15 cellular contexts compared by ENCODE assay signal in the genomic region with DNA sequence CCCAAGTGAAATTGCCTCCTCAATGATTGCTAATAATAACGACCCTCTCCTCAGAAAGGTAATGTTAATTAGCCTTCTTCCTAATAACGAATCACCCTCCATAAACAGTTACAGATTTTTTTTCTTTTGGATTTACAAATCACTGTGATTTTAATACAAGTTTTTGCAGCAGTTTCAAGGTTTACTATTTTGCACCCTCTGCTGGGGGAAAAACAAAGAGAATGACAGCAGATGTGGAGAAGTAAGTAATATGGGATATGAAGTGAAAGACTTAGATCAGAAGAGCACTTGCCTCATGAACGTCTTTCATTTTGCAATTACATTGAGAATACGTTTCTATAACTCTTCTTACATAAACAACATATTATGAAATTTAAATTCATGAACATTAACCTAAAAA. TPM values are rescaled to one million over a fixed set of nuclear protein-coding genes. Genes with fewer than 3 reads are reported as not detected.
DNase-seq lines count a peak whose midpoint lies in the region; ATAC-seq, FAIRE-seq and TF ChIP-seq lines count a peak whose summit lies in the region.
"Had no signal": no experiment of that assay in that cellular context is flagged by ENCODE, and none has a peak within 500 bp of the region (broad histone marks: within the 10 kb centered on the region; RNA-seq: fewer than 3 reads in every experiment).

No MANE protein-coding gene starts in this region.

- no peaks in the 10 kb centered on the region for H3K79me2 ChIP-seq in H9 (ENCODE audit: insufficient read depth, low read length)

- no TSS peak for BruUV-seq in A673 (replicated peaks; lab: Mats Ljungman, UMichigan)

- no peak overlapping the region for H2AK5ac ChIP-seq in H9 (ENCODE audit: insufficient read length, low read length)

- no peak overlapping the region for H4K5ac ChIP-seq in H9 (ENCODE audit: insufficient read length, low read depth, low read length)

- H3K27me3 Mint-ChIP-seq in H9 (ENCODE audit: low read depth), result peaks cover 2% of the 10 kb centered on the region; the same call in 1 of the 2 replicates
- H3K27me3 Mint-ChIP-seq: activated CD4-positive, alpha-beta memory T cell treated with anti-CD3 and anti-CD28 coated beads for 36 hours; activated naive CD8-positive, alpha-beta T cell treated with anti-CD3 and anti-CD28 coated beads, Interleukin-2, amount 10 ng/mL, durations not matched to agents 7 days and 5 days; CD4-positive, CD25-positive, alpha-beta regulatory T cell had no signal

- H2BK5ac ChIP-seq in H9 (ENCODE audit: insufficient read length, low read length), result no peak overlapping the region

- H2AFZ ChIP-seq in H9 (ENCODE audit: low read length), result no peak overlapping the region

- H4K91ac ChIP-seq in H9 (ENCODE audit: insufficient read length, low read depth, low read length), result no peak overlapping the region

- no peak overlapping the region for H3K4me2 ChIP-seq in H9 (ENCODE audit: insufficient read depth, insufficient read length, low read length)

- POLR2A ChIA-PET in A673 (lab: Charles Lee; ENCODE audit: low non-redundant PET), result no interaction called here

- H3K56ac ChIP-seq in H9 (ENCODE audit: insufficient read length, low read depth, low read length), result no peak overlapping the region

- TF ChIP-seq CTCF in A673 (conservative IDR thresholded peaks at IDR 0.05; ENCODE audit: low read depth, low read length), result peak; percentile 36
- peak; percentile 45 for TF ChIP-seq CTCF in H9 (conservative IDR thresholded peaks at IDR 0.05)
- peak; percentile 28 for TF ChIP-seq CTCF in bronchial epithelial cell (IDR thresholded peaks at IDR 0.05; ENCODE audit: insufficient read depth, low read length, severe bottlenecking)

- H3K27me3 ChIP-seq in A673 (replicated peaks; ENCODE audit: insufficient read depth, low read depth, low read length, poor library complexity), result no peaks in the 10 kb centered on the region
- H3K27me3 ChIP-seq in H9 (ENCODE audit: insufficient read depth, low read length), result no peaks in the 10 kb centered on the region
- H3K27me3 ChIP-seq in bronchial epithelial cell (ENCODE audit: control insufficient read depth, insufficient read depth, low read length), result no peaks in the 10 kb centered on the region

- H3K4me3 ChIP-seq in A673 (ENCODE audit: low read depth, low read length, poor library complexity, severe bottlenecking), result no peak overlapping the region
- no peak overlapping the region for H3K4me3 ChIP-seq in bronchial epithelial cell (ENCODE audit: low read depth, low read length)

- no peak overlapping the region for H3K23ac ChIP-seq in H9 (ENCODE audit: insufficient read length, low read depth, low read length)

- no peaks in the 10 kb centered on the region for H4K20me1 ChIP-seq in H9 (ENCODE audit: control insufficient read depth, insufficient read depth, insufficient read length)

- H3K4me1 ChIP-seq in A673 (ENCODE audit: insufficient read depth, low read length, poor library complexity, severe bottlenecking) (no peaks in the 10 kb centered on the region), H9 (ENCODE audit: insufficient read depth, low read length) (no peaks in the 10 kb centered on the region)

- DNase-seq in A673 (ENCODE audit: low spot score) (peak; percentile 15), H9 (no peak), bronchial epithelial cell (ENCODE audit: low read depth) (peak; percentile 40), kidney tubule cell (ENCODE audit: low spot score) (peak; percentile 34), NCI-H748 treated with DMSO at 0.1 percent for 48 hours (lab: John Stamatoyannopoulos, UW) (no peak), NCI-H2029 (lab: John Stamatoyannopoulos, UW) (no peak)
- DNase-seq in activated CD4-positive, alpha-beta T cell treated with anti-CD3 and anti-CD28 coated beads, Interleukin-2, amount 50 U/mL, for 4 hours, result no peak
- DNase-seq: activated CD4-positive, alpha-beta memory T cell treated with anti-CD3 and anti-CD28 coated beads for 36 hours; activated naive CD8-positive, alpha-beta T cell treated with anti-CD3 and anti-CD28 coated beads, Interleukin-2, amount 10 ng/mL, durations not matched to agents 7 days and 5 days; CD4-positive, CD25-positive, alpha-beta regulatory T cell; HCEC 1CT; KBM-7; stimulated activated CD4-positive, alpha-beta T cell treated with anti-CD3 and anti-CD28 coated beads, Interleukin-4, amount 100 ng/mL, for 1 hour had no signal

- CTCF ChIA-PET in A673 (lab: Charles Lee), result no interaction called here

- H2BK120ac ChIP-seq in H9 (ENCODE audit: low read depth, low read length, poor library complexity, severe bottlenecking), result no peak overlapping the region

- no CpG with 5 or more reads among the region's 4 CpGs for WGBS in H9 (ENCODE audit: extremely low coverage, insufficient read length, low lambda C conversion rate)

- no peak overlapping the region for H2BK12ac ChIP-seq in H9 (ENCODE audit: insufficient read length, low read depth, low read length)

- H3K18ac ChIP-seq in H9 (ENCODE audit: insufficient read length, low read depth, low read length), result no peak overlapping the region

- no peak for FAIRE-seq in bronchial epithelial cell (lab: Jason Lieb, UNC)
- FAIRE-seq: keratinocyte had no signal

- H3K36me3 Mint-ChIP-seq in H9 (ENCODE audit: insufficient read depth in 1 of 3, low read depth in 3 of 3), result no peaks in the 10 kb centered on the region
- H3K36me3 Mint-ChIP-seq: activated CD4-positive, alpha-beta memory T cell treated with anti-CD3 and anti-CD28 coated beads for 36 hours; activated naive CD8-positive, alpha-beta T cell treated with anti-CD3 and anti-CD28 coated beads, Interleukin-2, amount 10 ng/mL, durations not matched to agents 7 days and 5 days; CD4-positive, CD25-positive, alpha-beta regulatory T cell had no signal

- H3K9me3 ChIP-seq in A673 (ENCODE audit: low read depth, low read length, poor library complexity, severe bottlenecking) (no peaks in the 10 kb centered on the region), H9 (ENCODE audit: control insufficient read depth, low read depth, low read length) (no peaks in the 10 kb centered on the region)

- no peaks in the 10 kb centered on the region for H3K4me1 Mint-ChIP-seq in H9
- H3K4me1 Mint-ChIP-seq: activated naive CD8-positive, alpha-beta T cell treated with anti-CD3 and anti-CD28 coated beads, Interleukin-2, amount 10 ng/mL, durations not matched to agents 7 days and 5 days; CD4-positive, CD25-positive, alpha-beta regulatory T cell had no signal

- no peak overlapping the region for H3K27ac Mint-ChIP-seq in H9
- H3K27ac Mint-ChIP-seq: activated CD4-positive, alpha-beta memory T cell treated with anti-CD3 and anti-CD28 coated beads for 36 hours; activated naive CD8-positive, alpha-beta T cell treated with anti-CD3 and anti-CD28 coated beads, Interleukin-2, amount 10 ng/mL, durations not matched to agents 7 days and 5 days; CD4-positive, CD25-positive, alpha-beta regulatory T cell had no signal

- H2BK15ac ChIP-seq in H9 (ENCODE audit: low read depth, low read length), result no peak overlapping the region

- intact Hi-C loops in A673 (cut with micrococcal nuclease; ENCODE audit: unreplicated experiment), result loop anchor here (2.0 kb wide), 1 partner anchor 364 kb away; no protein-coding TSS in a partner anchor

- H3K79me1 ChIP-seq in H9 (ENCODE audit: insufficient read depth, low read depth, low read length, poor library complexity, severe bottlenecking), result no peaks in the 10 kb centered on the region

- no peak overlapping the region for H4K8ac ChIP-seq in H9 (replicated peaks; ENCODE audit: insufficient read length, low read depth, low read length)

- H3K27ac ChIP-seq in A673 (ENCODE audit: low read depth, low read length, poor library complexity, severe bottlenecking), result no peak overlapping the region
- H3K27ac ChIP-seq in H9 (ENCODE audit: insufficient read length, low read depth, low read length), result no peak overlapping the region

- no peak overlapping the region for H3K4me3 Mint-ChIP-seq in H9
- H3K4me3 Mint-ChIP-seq: activated CD4-positive, alpha-beta memory T cell treated with anti-CD3 and anti-CD28 coated beads for 36 hours; activated naive CD8-positive, alpha-beta T cell treated with anti-CD3 and anti-CD28 coated beads, Interleukin-2, amount 10 ng/mL, durations not matched to agents 7 days and 5 days; CD4-positive, CD25-positive, alpha-beta regulatory T cell had no signal

- no peaks in the 10 kb centered on the region for H3K9me3 Mint-ChIP-seq in H9

- no peak overlapping the region for H3K14ac ChIP-seq in H9 (ENCODE audit: insufficient read depth, low read length)

- H3K9ac ChIP-seq in H9 (ENCODE audit: extremely low read depth, insufficient read length, low read length), result no peak overlapping the region

- no peak overlapping the region for H3K4ac ChIP-seq in H9 (ENCODE audit: low read depth, low read length)

- no peak for ATAC-seq in GM19455 (IDR thresholded peaks at IDR 0.05; ENCODE audit: unreplicated experiment)

- no peaks in the 10 kb centered on the region for H3K23me2 ChIP-seq in H9 (ENCODE audit: insufficient read length, low read depth, low read length, poor library complexity, severe bottlenecking)

- no peaks in the 10 kb centered on the region for H3K36me3 ChIP-seq in A673 (ENCODE audit: insufficient read depth, low read length, poor library complexity, severe bottlenecking)
- H3K36me3 ChIP-seq in bronchial epithelial cell (ENCODE audit: control insufficient read depth, insufficient read depth, low read length), result no peaks in the 10 kb centered on the region

- H2BK20ac ChIP-seq in H9 (ENCODE audit: low read depth, low read length, poor library complexity, severe bottlenecking), result no peak overlapping the region

- no peak overlapping the region for H3T11ph ChIP-seq in H9 (ENCODE audit: low read length)

RNA-seq across cellular contexts. Expression of a gene that starts 16.1 kb away (rescaled TPM):
- total RNA-seq in A673 (2021) (1.7 and 2.6 TPM in 2 replicates), H9 (2021) (0.29 TPM in 1 of 2 replicates, not detected in the other), bronchial epithelial cell (1.1 and 1.5 TPM in 2 replicates)
- total RNA-seq: activated CD4-positive, alpha-beta memory T cell treated with anti-CD3 and anti-CD28 coated beads for 36 hours; activated naive CD8-positive, alpha-beta T cell treated with anti-CD3 and anti-CD28 coated beads, Interleukin-2, amount 10 ng/mL, durations not matched to agents 7 days and 5 days; CD4-positive, CD25-positive, alpha-beta regulatory T cell had no signal

Comparison
In these comparisons a context has a peak if more than half of its experiments do, and no peak if none do; other contexts are left out.
1. DNase-seq: peak in A673 (single experiment), bronchial epithelial cell (single experiment) and kidney tubule cell (single experiment); none in H9 (single experiment), NCI-H748 treated with DMSO at 0.1 percent for 48 hours (single experiment), NCI-H2029 (single experiment) and activated CD4-positive, alpha-beta T cell treated with anti-CD3 and anti-CD28 coated beads, Interleukin-2, amount 50 U/mL, for 4 hours (0 of 2).
2. Peak in every context shown above with its lines, with median percentiles within 50 percentile points of each other: CTCF ChIP-seq.